In the genomic region with DNA sequence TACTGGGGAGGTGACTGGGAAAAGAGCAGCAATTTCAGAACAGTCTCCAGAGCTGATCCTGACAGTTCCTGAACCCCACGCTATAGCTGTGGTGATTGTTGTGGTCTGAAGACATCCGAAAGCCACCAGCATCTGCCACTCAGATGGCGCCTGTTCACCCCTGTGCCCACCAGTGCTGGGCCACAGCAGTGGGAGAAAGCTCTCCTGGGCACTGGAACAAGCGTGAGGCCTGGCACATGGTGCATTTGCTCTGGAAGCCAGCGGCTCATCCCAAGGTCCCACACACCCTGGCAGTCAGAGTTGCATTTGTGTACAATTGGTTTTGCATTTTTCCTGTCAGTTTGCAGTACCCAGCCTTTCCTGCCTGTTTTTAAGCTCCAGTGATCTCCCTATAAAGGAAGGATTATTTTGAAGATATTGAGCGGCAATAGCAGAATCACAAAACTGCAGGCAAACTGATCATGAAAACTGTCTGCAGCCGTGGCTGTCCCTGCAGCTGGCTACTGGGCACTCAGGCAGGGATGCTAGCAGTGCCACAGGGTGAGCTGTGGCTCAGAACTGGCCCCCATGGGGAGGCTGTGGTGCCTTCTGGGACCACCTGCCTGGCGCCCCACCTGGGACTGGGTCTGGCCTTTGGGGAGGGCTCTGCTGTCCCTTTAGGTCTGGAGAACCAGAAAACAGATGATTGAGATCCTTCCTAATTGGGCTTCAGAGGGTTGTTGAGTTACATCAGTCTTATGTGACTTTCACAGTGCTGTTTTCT, we compare ENCODE assay signal across 25 cellular contexts. TPM values are rescaled to one million over a fixed set of nuclear protein-coding genes. Genes with fewer than 3 reads are reported as not detected.
DNase-seq lines count a peak whose midpoint lies in the region; ATAC-seq and TF ChIP-seq lines count a peak whose summit lies in the region.
"Had no signal": no experiment of that assay in that cellular context is flagged by ENCODE, and none has a peak within 500 bp of the region (broad histone marks: within the 10 kb centered on the region; RNA-seq: fewer than 3 reads in every experiment).

No MANE protein-coding gene starts in this region.

- no peaks in the 10 kb centered on the region for H3K36me3 Mint-ChIP-seq in activated T-helper 17 cell treated with anti-CD3 and anti-CD28 coated beads, Interleukin-2, amount 50 U/mL, for 72 hours (ENCODE audit: low read depth)
- H3K36me3 Mint-ChIP-seq: activated CD4-positive, alpha-beta memory T cell treated with anti-CD3 and anti-CD28 coated beads for 36 hours; activated naive CD4-positive, alpha-beta T cell treated with anti-CD3 and anti-CD28 coated beads, Interleukin-2, amount 50 U/mL, for 24 hours had no signal

- no peaks in the 10 kb centered on the region for H3K9me3 Mint-ChIP-seq in activated T-helper 17 cell treated with anti-CD3 and anti-CD28 coated beads, Interleukin-2, amount 50 U/mL, for 72 hours
- H3K9me3 Mint-ChIP-seq: activated CD4-positive, alpha-beta memory T cell treated with anti-CD3 and anti-CD28 coated beads for 36 hours; activated naive CD4-positive, alpha-beta T cell treated with anti-CD3 and anti-CD28 coated beads, Interleukin-2, amount 50 U/mL, for 24 hours; H9; stimulated activated naive CD8-positive, alpha-beta T cell treated with anti-CD3 and anti-CD28 coated beads, Interleukin-15, amount 100 ng/mL, for 72 hours had no signal

- H3K4me2 ChIP-seq in smooth muscle cell = no peak overlapping the region

- H3K9ac ChIP-seq in colonic mucosa (ENCODE audit: low read depth in 2 of 2, low read length in 2 of 2) (peak overlapping the region in 1 of 2 donors; percentile 80), smooth muscle cell (ENCODE audit: low read depth) (no peak overlapping the region)

- H3K4me3 ChIP-seq in HL-60 (replicated peaks; ENCODE audit: insufficient read depth, low read length) = no peak overlapping the region
- no peak overlapping the region for H3K4me3 ChIP-seq in colonic mucosa
- H3K4me3 ChIP-seq in lower lobe of right lung = no peak overlapping the region
- no peak overlapping the region for H3K4me3 ChIP-seq in smooth muscle cell
- H3K4me3 ChIP-seq in foreskin fibroblast (ENCODE audit: low read depth in 1 of 2, low read length in 2 of 2) = no peak overlapping the region
- H3K4me3 ChIP-seq: tibial nerve had no signal

- H3K9me3 ChIP-seq in colonic mucosa (no peaks in the 10 kb centered on the region), lower lobe of right lung (no peaks in the 10 kb centered on the region), smooth muscle cell (replicated peaks; ENCODE audit: low read depth) (no peaks in the 10 kb centered on the region)
- H3K9me3 ChIP-seq: tibial nerve had no signal

- no peak for DNase-seq in HL-60 (ENCODE audit: low read depth in 1 of 2, low spot score in 1 of 2)
- no peak for DNase-seq in colonic mucosa
- DNase-seq in lower lobe of right lung = peak; percentile 29
- DNase-seq in sciatic nerve (ENCODE audit: low spot score) = no peak
- no peak for DNase-seq in smooth muscle cell (lab: John Stamatoyannopoulos, UW; ENCODE audit: unreplicated experiment)
- DNase-seq in foreskin fibroblast = no peak
- DNase-seq: activated CD4-positive, alpha-beta memory T cell treated with anti-CD3 and anti-CD28 coated beads for 36 hours; activated CD4-positive, CD25-positive, alpha-beta regulatory T cell treated with anti-CD3 and anti-CD28 coated beads, Interleukin-2, amount 50 U/mL, for 72 hours; activated CD8-positive, alpha-beta memory T cell treated with anti-CD3 and anti-CD28 coated beads, Interleukin-2, amount 50 U/mL, for 48 hours; DMS53; H9; KBM-7; MM.1S; NCI-H1417 treated with DMSO at 0.1 percent for 48 hours; NCI-H446 treated with DMSO at 0.1 percent for 48 hours; NCI-H82; small intestine; stimulated activated CD4-positive, alpha-beta T cell treated with anti-CD3 and anti-CD28 coated beads, Interleukin-1b, Interleukin-23, amount 100 ng/mL, for 48 hours; stimulated activated CD8-positive, alpha-beta memory T cell treated with anti-CD3 and anti-CD28 coated beads, Interleukin-4, amount 100 ng/mL, for 48 hours; stimulated activated naive CD8-positive, alpha-beta T cell treated with anti-CD3 and anti-CD28 coated beads, Interleukin-15, amount 100 ng/mL, for 72 hours; T-helper 1 cell had no signal

- H4K20me1 ChIP-seq in smooth muscle cell (ENCODE audit: low read depth) = no peaks in the 10 kb centered on the region

- no peak for ATAC-seq in lower lobe of right lung
- ATAC-seq in sciatic nerve = peak; percentile 28
- ATAC-seq in activated T-helper 17 cell treated with anti-CD3 and anti-CD28 coated beads, Interleukin-2, amount 50 U/mL, for 72 hours (replicated peaks) = no peak
- ATAC-seq in GM19452 (IDR thresholded peaks at IDR 0.05; ENCODE audit: unreplicated experiment) = no peak
- ATAC-seq: stimulated activated naive CD8-positive, alpha-beta T cell treated with anti-CD3 and anti-CD28 coated beads, Interleukin-15, amount 100 ng/mL, for 72 hours had no signal

- H3K27me3 ChIP-seq in HL-60 (ENCODE audit: insufficient read depth, poor library complexity, severe bottlenecking) (no peaks in the 10 kb centered on the region), colonic mucosa (no peaks in the 10 kb centered on the region), lower lobe of right lung (ENCODE audit: low read depth) (no peaks in the 10 kb centered on the region), smooth muscle cell (ENCODE audit: low read depth) (no peaks in the 10 kb centered on the region)
- H3K27me3 ChIP-seq: tibial nerve had no signal

- no peak overlapping the region for H3K4me3 Mint-ChIP-seq in activated T-helper 17 cell treated with anti-CD3 and anti-CD28 coated beads, Interleukin-2, amount 50 U/mL, for 72 hours
- H3K4me3 Mint-ChIP-seq: activated CD4-positive, alpha-beta memory T cell treated with anti-CD3 and anti-CD28 coated beads for 36 hours; activated naive CD4-positive, alpha-beta T cell treated with anti-CD3 and anti-CD28 coated beads, Interleukin-2, amount 50 U/mL, for 24 hours; H9; stimulated activated naive CD8-positive, alpha-beta T cell treated with anti-CD3 and anti-CD28 coated beads, Interleukin-15, amount 100 ng/mL, for 72 hours had no signal

- WGBS in smooth muscle cell (ENCODE audit: low lambda C conversion rate) = 81% methylated on average over 8 of the region's 8 CpGs

- no peak overlapping the region for H3K27ac Mint-ChIP-seq in activated T-helper 17 cell treated with anti-CD3 and anti-CD28 coated beads, Interleukin-2, amount 50 U/mL, for 72 hours
- H3K27ac Mint-ChIP-seq: activated CD4-positive, alpha-beta memory T cell treated with anti-CD3 and anti-CD28 coated beads for 36 hours; activated naive CD4-positive, alpha-beta T cell treated with anti-CD3 and anti-CD28 coated beads, Interleukin-2, amount 50 U/mL, for 24 hours had no signal

- H3K27ac ChIP-seq in HL-60 (replicated peaks) = peak overlapping the region; percentile 62
- H3K27ac ChIP-seq in colonic mucosa = peak overlapping the region; percentile 71
- H3K27ac ChIP-seq in lower lobe of right lung = peak overlapping the region; percentile 65
- H3K27ac ChIP-seq in smooth muscle cell (ENCODE audit: low read depth) = no peak overlapping the region

- H3K4me1 Mint-ChIP-seq in activated T-helper 17 cell treated with anti-CD3 and anti-CD28 coated beads, Interleukin-2, amount 50 U/mL, for 72 hours = no peaks in the 10 kb centered on the region
- H3K4me1 Mint-ChIP-seq: activated naive CD4-positive, alpha-beta T cell treated with anti-CD3 and anti-CD28 coated beads, Interleukin-2, amount 50 U/mL, for 24 hours; stimulated activated naive CD8-positive, alpha-beta T cell treated with anti-CD3 and anti-CD28 coated beads, Interleukin-15, amount 100 ng/mL, for 72 hours had no signal

- TF ChIP-seq CTCF in HL-60 (IDR thresholded peaks at IDR 0.05; ENCODE audit: insufficient read depth, low read length) = no peak
- TF ChIP-seq CTCF in colonic mucosa (IDR thresholded peaks at IDR 0.05) = no peak
- no peak for TF ChIP-seq CTCF in lower lobe of right lung (IDR thresholded peaks at IDR 0.05)
- TF ChIP-seq CTCF in smooth muscle cell (IDR thresholded peaks at IDR 0.05; ENCODE audit: borderline replicate concordance, insufficient read depth, poor library complexity, severe bottlenecking) = no peak
- no peak for TF ChIP-seq CTCF in foreskin fibroblast (IDR thresholded peaks at IDR 0.05; ENCODE audit: low read depth, low read length)

- H3K36me3 ChIP-seq in colonic mucosa (no peaks in the 10 kb centered on the region), lower lobe of right lung (peaks cover 25% of the 10 kb centered on the region), smooth muscle cell (ENCODE audit: low read depth) (no peaks in the 10 kb centered on the region)

- no peaks in the 10 kb centered on the region for H3F3A ChIP-seq in smooth muscle cell (ENCODE audit: low read depth)

- no peaks in the 10 kb centered on the region for H3K79me2 ChIP-seq in smooth muscle cell (ENCODE audit: low read depth)

- H3K4me1 ChIP-seq in colonic mucosa = peaks cover 37% of the 10 kb centered on the region
- peaks cover 56% of the 10 kb centered on the region for H3K4me1 ChIP-seq in lower lobe of right lung
- no peaks in the 10 kb centered on the region for H3K4me1 ChIP-seq in smooth muscle cell (ENCODE audit: low read depth)

- no peaks in the 10 kb centered on the region for H3K27me3 Mint-ChIP-seq in activated T-helper 17 cell treated with anti-CD3 and anti-CD28 coated beads, Interleukin-2, amount 50 U/mL, for 72 hours
- H3K27me3 Mint-ChIP-seq: activated CD4-positive, alpha-beta memory T cell treated with anti-CD3 and anti-CD28 coated beads for 36 hours; activated naive CD4-positive, alpha-beta T cell treated with anti-CD3 and anti-CD28 coated beads, Interleukin-2, amount 50 U/mL, for 24 hours; stimulated activated naive CD8-positive, alpha-beta T cell treated with anti-CD3 and anti-CD28 coated beads, Interleukin-15, amount 100 ng/mL, for 72 hours had no signal

- no peak overlapping the region for H2AFZ ChIP-seq in smooth muscle cell (ENCODE audit: low read depth)

- intact Hi-C loops in colonic mucosa (cut with DNase I) (no loop called here), lower lobe of right lung (cut with DNase I) (no loop called here), sciatic nerve (cut with DNase I) (no loop called here)

RNA-seq across cellular contexts. Expression of a gene that starts 30.1 kb away (rescaled TPM):
- total RNA-seq in colonic mucosa (100 to 1,000 TPM; 150 to 201 TPM), lower lobe of right lung (54.2 TPM), sciatic nerve (15.8 TPM), smooth muscle cell (9.9 and 10.5 TPM in 2 replicates)
- 17.8 and 22.4 TPM in 2 replicates for polyA plus RNA-seq in smooth muscle cell
- total RNA-seq in activated T-helper 17 cell treated with anti-CD3 and anti-CD28 coated beads, Interleukin-2, amount 50 U/mL, for 72 hours = 10 to 100 TPM; 18.3 to 23.7 TPM
